Comparison of ENCODE assay signal across 9 cellular contexts in genomic region chr11:19370100-19370861, GRCh38.
DNase-seq lines count a peak whose midpoint lies in the region; ATAC-seq, FAIRE-seq and TF ChIP-seq lines count a peak whose summit lies in the region.
"Had no signal": no experiment of that assay in that cellular context is flagged by ENCODE, and none has a peak within 500 bp of the region (broad histone marks: within the 10 kb centered on the region; RNA-seq: fewer than 3 reads in every experiment).

No MANE protein-coding gene starts in this region.

- H3K4me1 ChIP-seq in stomach smooth muscle (ENCODE audit: control insufficient read depth, insufficient read depth, low read length): peaks cover 3% of the 10 kb centered on the region

- no peak for TF ChIP-seq POLR2A in GM12891 (IDR thresholded peaks at IDR 0.05; ENCODE audit: low read depth, low read length)

- no peak for ATAC-seq in activated CD4-positive, CD25-positive, alpha-beta regulatory T cell treated with anti-CD3 and anti-CD28 coated beads, Interleukin-2, amount 50 U/mL, for 24 hours

- H3K9me3 ChIP-seq in stomach smooth muscle (ENCODE audit: control insufficient read depth in 2 of 2, low read length in 2 of 2): no peaks in the 10 kb centered on the region

- peak overlapping the region; percentile 18 for H3K27ac ChIP-seq in stomach smooth muscle (ENCODE audit: low read length)

- no peaks in the 10 kb centered on the region for H3K27me3 ChIP-seq in stomach smooth muscle (ENCODE audit: control insufficient read depth in 1 of 2, insufficient read depth in 2 of 2, low read length in 2 of 2)

- H3K9ac ChIP-seq in stomach smooth muscle (ENCODE audit: low read length in 2 of 2): no peak overlapping the region

- H3K36me3 ChIP-seq in stomach smooth muscle (ENCODE audit: control insufficient read depth in 2 of 2, insufficient read depth in 2 of 2, low read length in 2 of 2): no peaks in the 10 kb centered on the region

- DNase-seq in HT1080 (ENCODE audit: low read depth): peak; percentile 60
- peak; percentile 24 to 86 for DNase-seq in T47D (ENCODE audit: low read depth in 1 of 2, low spot score in 1 of 2)
- DNase-seq in iris pigment epithelial cell (ENCODE audit: low read depth): peak; percentile 46
- DNase-seq in GM12891 (ENCODE audit: insufficient read length, low spot score): no peak
- DNase-seq in stimulated activated CD4-positive, alpha-beta T cell treated with anti-CD3 and anti-CD28 coated beads, Interleukin-12 subunit alpha, Interleukin-12 subunit beta, amount 100 ng/mL, for 4 hours: no peak
- DNase-seq in NCI-H2081 (lab: John Stamatoyannopoulos, UW): no peak
- DNase-seq: GDM1 had no signal

- in situ Hi-C loops in T47D (cut with HindIII; ENCODE audit: low pct_unique_long_range_greater_than_20kb, low sequenced_read_pairs): no loop called here

- no peak overlapping the region for H3K4me3 ChIP-seq in stomach smooth muscle (ENCODE audit: low read length in 2 of 2)

- FAIRE-seq in GM12891 (lab: Jason Lieb, UNC): no peak

TF ChIP-seq in GM12891, 5 proteins besides CTCF, POLR2A, EP300 and RAD21:
- TF ChIP-seq SPI1 (IDR thresholded peaks at IDR 0.05; ENCODE audit: low read depth, low read length): no peak
- no peak for TF ChIP-seq POU2F2 (IDR thresholded peaks at IDR 0.05; ENCODE audit: low read depth, low read length)
- no peak for TF ChIP-seq TAF1 (IDR thresholded peaks at IDR 0.05; ENCODE audit: low read depth, low read length)
- TF ChIP-seq PAX5 (IDR thresholded peaks at IDR 0.05; ENCODE audit: insufficient read depth, low read length, severe bottlenecking): no peak
- TF ChIP-seq POLR2AphosphoS5 (IDR thresholded peaks at IDR 0.05; ENCODE audit: low read depth, low read length): no peak

Comparison
In these comparisons a context has a peak if more than half of its experiments do, and no peak if none do; other contexts are left out.
1. DNase-seq: peak in HT1080 (single experiment), T47D (2 of 2) and iris pigment epithelial cell (single experiment); none in GM12891 (single experiment), stimulated activated CD4-positive, alpha-beta T cell treated with anti-CD3 and anti-CD28 coated beads, Interleukin-12 subunit alpha, Interleukin-12 subunit beta, amount 100 ng/mL, for 4 hours (single experiment) and NCI-H2081 (0 of 2).